ENCODE assay signal across 8 cellular contexts in genomic region chr7:82444220-82445049, GRCh38. TPM values are rescaled to one million over a fixed set of nuclear protein-coding genes. Genes with fewer than 3 reads are reported as not detected.
DNase-seq lines count a peak whose midpoint lies in the region; ATAC-seq and TF ChIP-seq lines count a peak whose summit lies in the region.

No MANE protein-coding gene starts in this region.

- DNase-seq in C1 segment of cervical spinal cord (lab: John Stamatoyannopoulos, UW) (peak in 11 of 14 donors; percentile 23 to 91 (median 51)), HS-27A (ENCODE audit: low read depth) (peak; percentile 11), SK-N-DZ (ENCODE audit: low spot score) (peak; percentile 78), foreskin fibroblast (no peak), progenitor cell of endocrine pancreas (ENCODE audit: low spot score, unreplicated experiment) (no peak), AG08396 (ENCODE audit: low spot score) (no peak)
- no peak for DNase-seq in activated effector memory CD4-positive, alpha-beta T cell treated with anti-CD3 and anti-CD28 coated beads, Interleukin-2, amount 50 U/mL, for 16 hours

- H3K4me1 Mint-ChIP-seq in progenitor cell of endocrine pancreas (ENCODE audit: low read depth), result peaks cover 8% of the 10 kb centered on the region

- no peak for ATAC-seq in GM18517 (IDR thresholded peaks at IDR 0.05; ENCODE audit: unreplicated experiment)

- H3K27ac Mint-ChIP-seq in progenitor cell of endocrine pancreas, result peak overlapping the region; percentile 89

- TF ChIP-seq CTCF in foreskin fibroblast (IDR thresholded peaks at IDR 0.05; ENCODE audit: low read depth, low read length), result no peak
- TF ChIP-seq CTCF in progenitor cell of endocrine pancreas (IDR thresholded peaks at IDR 0.05; ENCODE audit: unreplicated experiment), result no peak

- H3K9me3 Mint-ChIP-seq in progenitor cell of endocrine pancreas (ENCODE audit: low read depth), result no peaks in the 10 kb centered on the region

- peaks cover 27% of the 10 kb centered on the region for H3K27me3 Mint-ChIP-seq in progenitor cell of endocrine pancreas

- H3K36me3 Mint-ChIP-seq in progenitor cell of endocrine pancreas (ENCODE audit: insufficient read depth), result no peaks in the 10 kb centered on the region

- peak overlapping the region; percentile 88 for H3K4me3 Mint-ChIP-seq in progenitor cell of endocrine pancreas (ENCODE audit: low read depth)

- peak overlapping the region; percentile 53 to 83 for H3K4me3 ChIP-seq in foreskin fibroblast (ENCODE audit: low read depth in 1 of 2, low read length in 2 of 2)

RNA-seq across cellular contexts. Expression of gene CACNA2D1, which starts 0.9 kb away (rescaled TPM):
- polyA plus RNA-seq in SK-N-DZ (2014; cell fraction: cytosol; rRNA removed), result 10.1 and 12.7 TPM in 2 replicates
- 27.2 and 50.0 TPM in 2 replicates for polyA plus RNA-seq in SK-N-DZ (2014; cell fraction: nucleus; rRNA removed)
- 25.1 and 27.4 TPM in 2 replicates for total RNA-seq in progenitor cell of endocrine pancreas

Comparison
In these comparisons a context has a peak if more than half of its experiments do, and no peak if none do; other contexts are left out.
1. DNase-seq: peak in C1 segment of cervical spinal cord (11 of 14), HS-27A (single experiment) and SK-N-DZ (single experiment); none in foreskin fibroblast (0 of 2), progenitor cell of endocrine pancreas (single experiment), AG08396 (single experiment) and activated effector memory CD4-positive, alpha-beta T cell treated with anti-CD3 and anti-CD28 coated beads, Interleukin-2, amount 50 U/mL, for 16 hours (single experiment).